In genomic region chr15:28996953-28997352, GRCh38 we compare ENCODE assay signal across 20 cellular contexts.
A peak's percentile ranks its signal among the peaks of the same experiment; 100 is the strongest.
DNase-seq lines count a peak whose midpoint lies in the region; ATAC-seq, FAIRE-seq and TF ChIP-seq lines count a peak whose summit lies in the region.
"Had no signal": no experiment of that assay in that cellular context is flagged by ENCODE, and none has a peak within 500 bp of the region (broad histone marks: within the 10 kb centered on the region; RNA-seq: fewer than 3 reads in every experiment).

No MANE protein-coding gene starts in this region.

- H3K4me1 ChIP-seq in A549: no peaks in the 10 kb centered on the region
- H3K4me1 ChIP-seq: SJCRH30 had no signal

- no peak for TF ChIP-seq POLR2A in A549 (IDR thresholded peaks at IDR 0.05; ENCODE audit: low read length)

- H3K27me3 Mint-ChIP-seq in brain (peaks cover 2% of the 10 kb centered on the region), glutamatergic neuron (ENCODE audit: unreplicated experiment) (peaks cover 7% of the 10 kb centered on the region)
- H3K27me3 Mint-ChIP-seq in activated CD8-positive, alpha-beta memory T cell treated with anti-CD3 and anti-CD28 coated beads, Interleukin-2, amount 10 ng/mL, durations not matched to agents 7 days and 5 days: no peaks in the 10 kb centered on the region
- H3K27me3 Mint-ChIP-seq: CD4-positive, CD25-positive, alpha-beta regulatory T cell had no signal

- no peak overlapping the region for H3K4me3 Mint-ChIP-seq in brain
- no peak overlapping the region for H3K4me3 Mint-ChIP-seq in glutamatergic neuron (ENCODE audit: unreplicated experiment)
- H3K4me3 Mint-ChIP-seq in activated CD8-positive, alpha-beta memory T cell treated with anti-CD3 and anti-CD28 coated beads, Interleukin-2, amount 10 ng/mL, durations not matched to agents 7 days and 5 days: no peak overlapping the region
- H3K4me3 Mint-ChIP-seq: CD4-positive, CD25-positive, alpha-beta regulatory T cell; GM23338 had no signal

- TF ChIP-seq RAD21 in A549 (conservative IDR thresholded peaks at IDR 0.05 in 1 of 2, IDR thresholded peaks at IDR 0.05 in 1 of 2): no peak

- DNase-seq in A549 (ENCODE audit: low read depth in 1 of 2, low spot score in 1 of 2) (no peak), glutamatergic neuron (no peak), substantia nigra (lab: John Stamatoyannopoulos, UW) (peak in 1 of 49 donors; percentile 44), NOMO-1 treated with DMSO at 0.1 percent for 48 hours (lab: John Stamatoyannopoulos, UW; ENCODE audit: unreplicated experiment) (no peak)
- no peak for DNase-seq in activated CD8-positive, alpha-beta memory T cell treated with anti-CD3 and anti-CD28 coated beads, Interleukin-2, amount 10 ng/mL, durations not matched to agents 7 days and 5 days
- DNase-seq: CD4-positive, CD25-positive, alpha-beta regulatory T cell; DND-41; Kasumi-1; NCI-H1694 treated with DMSO at 0.1 percent for 48 hours; NCI-H2081 treated with DMSO at 0.1 percent for 48 hours; NCI-H2171 treated with DMSO at 0.1 percent for 48 hours; NCI-H526; OCI-M1; SJCRH30 had no signal

- CTCF ChIA-PET in A549 (lab: Yijun Ruan, JAX): interaction anchor here (0.8 to 1.1 kb wide), 2 partner anchors 8 to 50 kb away, joined by 3 to 4 read pairs; no protein-coding TSS in a partner anchor
- CTCF ChIA-PET in activated CD8-positive, alpha-beta memory T cell treated with anti-CD3 and anti-CD28 coated beads, Interleukin-2, amount 10 ng/mL, durations not matched to agents 7 days and 5 days (lab: Charles Lee): interaction anchor here (2.2 kb wide), 1 partner anchor 93 kb away, joined by 14 read pairs; no protein-coding TSS in a partner anchor

- peaks cover 68% of the 10 kb centered on the region for H3K4me1 Mint-ChIP-seq in brain
- peaks cover 50% of the 10 kb centered on the region for H3K4me1 Mint-ChIP-seq in glutamatergic neuron (ENCODE audit: low read depth, unreplicated experiment)
- H3K4me1 Mint-ChIP-seq in activated CD8-positive, alpha-beta memory T cell treated with anti-CD3 and anti-CD28 coated beads, Interleukin-2, amount 10 ng/mL, durations not matched to agents 7 days and 5 days: peaks cover 32% of the 10 kb centered on the region

- H3K36me3 Mint-ChIP-seq in brain (peaks cover 46% of the 10 kb centered on the region), glutamatergic neuron (ENCODE audit: unreplicated experiment) (peaks cover 17% of the 10 kb centered on the region)
- H3K36me3 Mint-ChIP-seq in activated CD8-positive, alpha-beta memory T cell treated with anti-CD3 and anti-CD28 coated beads, Interleukin-2, amount 10 ng/mL, durations not matched to agents 7 days and 5 days: no peaks in the 10 kb centered on the region

- TF ChIP-seq EP300 in A549 (IDR thresholded peaks at IDR 0.05): no peak

- H3K27ac Mint-ChIP-seq in brain (peak overlapping the region; percentile 64 to 98 (median 97)), glutamatergic neuron (ENCODE audit: unreplicated experiment) (peak overlapping the region; percentile 23)
- no peak overlapping the region for H3K27ac Mint-ChIP-seq in activated CD8-positive, alpha-beta memory T cell treated with anti-CD3 and anti-CD28 coated beads, Interleukin-2, amount 10 ng/mL, durations not matched to agents 7 days and 5 days
- H3K27ac Mint-ChIP-seq: GM23338 had no signal

- 90% methylated on average over 5 of the region's 5 CpGs for WGBS in A549 (ENCODE audit: missing lambda C conversion rate)

- H3K4me3 ChIP-seq in A549: no peak overlapping the region
- H3K4me3 ChIP-seq: GM12878, GM23338, HAP-1, SJCRH30 had no signal

- TF ChIP-seq CTCF in A549 (IDR thresholded peaks at IDR 0.05) (no peak), brain (conservative IDR thresholded peaks at IDR 0.05) (no peak), glutamatergic neuron (IDR thresholded peaks at IDR 0.05; ENCODE audit: partially characterized antibody, unreplicated experiment) (no peak)

- FAIRE-seq in A549 (lab: Jason Lieb, UNC): no peak
- FAIRE-seq: GM12878, RCC 7860 had no signal

- peaks cover 0 to 4% (median 0%) of the 10 kb centered on the region in 5 experiments for H3K9me3 Mint-ChIP-seq in brain
- peaks cover 15% of the 10 kb centered on the region for H3K9me3 Mint-ChIP-seq in glutamatergic neuron (ENCODE audit: unreplicated experiment)
- H3K9me3 Mint-ChIP-seq in activated CD8-positive, alpha-beta memory T cell treated with anti-CD3 and anti-CD28 coated beads, Interleukin-2, amount 10 ng/mL, durations not matched to agents 7 days and 5 days (ENCODE audit: low read depth): no peaks in the 10 kb centered on the region
- H3K9me3 Mint-ChIP-seq: CD4-positive, CD25-positive, alpha-beta regulatory T cell; GM23338 had no signal

- no peak overlapping the region for H3K4me2 ChIP-seq in A549
- H3K4me2 ChIP-seq: GM23338 had no signal

- no peak for ATAC-seq in A549
- no peak for ATAC-seq in activated CD8-positive, alpha-beta memory T cell treated with anti-CD3 and anti-CD28 coated beads, Interleukin-2, amount 10 ng/mL, durations not matched to agents 7 days and 5 days
- ATAC-seq in GM19328 (IDR thresholded peaks at IDR 0.05; ENCODE audit: unreplicated experiment): no peak
- ATAC-seq: GM12878, GM23338 had no signal

- H3K9me3 ChIP-seq in A549: no peaks in the 10 kb centered on the region
- H3K9me3 ChIP-seq: HAP-1, SJCRH30 had no signal

- no peak overlapping the region for H3K27ac ChIP-seq in A549
- H3K27ac ChIP-seq in substantia nigra (ENCODE audit: low read depth, low read length, poor library complexity, severe bottlenecking): peak overlapping the region; percentile 98
- H3K27ac ChIP-seq: SJCRH30 had no signal

- POLR2A ChIA-PET in A549 (lab: Yijun Ruan, JAX): no interaction called here

TF ChIP-seq in A549, 52 proteins besides CTCF, POLR2A, EP300 and RAD21:
- no peak for TF ChIP-seq ESRRA (IDR thresholded peaks at IDR 0.05; ENCODE audit: borderline replicate concordance, low read length)
- TF ChIP-seq MAFK (IDR thresholded peaks at IDR 0.05; ENCODE audit: partially characterized antibody): peak; percentile 59
